Comparison of ENCODE assay signal across 1 cellular context in genomic region chr10:67225226-67225625, GRCh38.
TF ChIP-seq lines count a peak whose summit lies in the region.

No MANE protein-coding gene starts in this region.

TF ChIP-seq in GM12878, 131 proteins besides CTCF, POLR2A, EP300 and RAD21:
- TF ChIP-seq RB1 (IDR thresholded peaks at IDR 0.05; ENCODE audit: borderline replicate concordance) (no peak), CBFB (IDR thresholded peaks at IDR 0.05; ENCODE audit: low read depth) (no peak), BRCA1 (IDR thresholded peaks at IDR 0.05; ENCODE audit: low read depth, low read length) (no peak), BHLHE40 (IDR thresholded peaks at IDR 0.05; ENCODE audit: borderline replicate concordance in 1 of 2, low read depth in 2 of 2, low read length in 1 of 2) (no peak), KAT2A (conservative IDR thresholded peaks at IDR 0.05; ENCODE audit: control insufficient read depth, low read depth, low read length) (no peak), TARDBP (IDR thresholded peaks at IDR 0.05; ENCODE audit: borderline replicate concordance) (no peak), NFIC (IDR thresholded peaks at IDR 0.05; ENCODE audit: low read depth, low read length) (no peak), GABPA (IDR thresholded peaks at IDR 0.05; ENCODE audit: low read depth) (no peak), DPF2 (IDR thresholded peaks at IDR 0.05) (no peak), MYB (IDR thresholded peaks at IDR 0.05; ENCODE audit: borderline replicate concordance, low read depth, low read length) (no peak), RAD51 (IDR thresholded peaks at IDR 0.05) (no peak), JUNB (IDR thresholded peaks at IDR 0.05) (no peak), E2F4 (IDR thresholded peaks at IDR 0.05; ENCODE audit: low read depth, low read length) (no peak), CBX3 (IDR thresholded peaks at IDR 0.05; ENCODE audit: borderline replicate concordance, low read depth) (no peak), CHD4 (IDR thresholded peaks at IDR 0.05) (no peak), SUPT20H (IDR thresholded peaks at IDR 0.05; ENCODE audit: borderline replicate concordance, control insufficient read depth, low read depth, low read length) (no peak), CBX5 (IDR thresholded peaks at IDR 0.05; ENCODE audit: low read depth) (no peak), EZH2 (IDR thresholded peaks at IDR 0.05; ENCODE audit: borderline replicate concordance, control insufficient read depth, low read depth, low read length) (no peak)
- TF ChIP-seq, protein P1, sequence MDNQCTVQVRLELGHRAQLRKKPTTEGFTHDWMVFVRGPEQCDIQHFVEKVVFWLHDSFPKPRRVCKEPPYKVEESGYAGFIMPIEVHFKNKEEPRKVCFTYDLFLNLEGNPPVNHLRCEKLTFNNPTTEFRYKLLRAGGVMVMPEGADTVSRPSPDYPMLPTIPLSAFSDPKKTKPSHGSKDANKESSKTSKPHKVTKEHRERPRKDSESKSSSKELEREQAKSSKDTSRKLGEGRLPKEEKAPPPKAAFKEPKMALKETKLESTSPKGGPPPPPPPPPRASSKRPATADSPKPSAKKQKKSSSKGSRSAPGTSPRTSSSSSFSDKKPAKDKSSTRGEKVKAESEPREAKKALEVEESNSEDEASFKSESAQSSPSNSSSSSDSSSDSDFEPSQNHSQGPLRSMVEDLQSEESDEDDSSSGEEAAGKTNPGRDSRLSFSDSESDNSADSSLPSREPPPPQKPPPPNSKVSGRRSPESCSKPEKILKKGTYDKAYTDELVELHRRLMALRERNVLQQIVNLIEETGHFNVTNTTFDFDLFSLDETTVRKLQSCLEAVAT (IDR thresholded peaks at IDR 0.05), result no peak
